1 cellular context compared by ENCODE assay signal in the genomic region with DNA sequence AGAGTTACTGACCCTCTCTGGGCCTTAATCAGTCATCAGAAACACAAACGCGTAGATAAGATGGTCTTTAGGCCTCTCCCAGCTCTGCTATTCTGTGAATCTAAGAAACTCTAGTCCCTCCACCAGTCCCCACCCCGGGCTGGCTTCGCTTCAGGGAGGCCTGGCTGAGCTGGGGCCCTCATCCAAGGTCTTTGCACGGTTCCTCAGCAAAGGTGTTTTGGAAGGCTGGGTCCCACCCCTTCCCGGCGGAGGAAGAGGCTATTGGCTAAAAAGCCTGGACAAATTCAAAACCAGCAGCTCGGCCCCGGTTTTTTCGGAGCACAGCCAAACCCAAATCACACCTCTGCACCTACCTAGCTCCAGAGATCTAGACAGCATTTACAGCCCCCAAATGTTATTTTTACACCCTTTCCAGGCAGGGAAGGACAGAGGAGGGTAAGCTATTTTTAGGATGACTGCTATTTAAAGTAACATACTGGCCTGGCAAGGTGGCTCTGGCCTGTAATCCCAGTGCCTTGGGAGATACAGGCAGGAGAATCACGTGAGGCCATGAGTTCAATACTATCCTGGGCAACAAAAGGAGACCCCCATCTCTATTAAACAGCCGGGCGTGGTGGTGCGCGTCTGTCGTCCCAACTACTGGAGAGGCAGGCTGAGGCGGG.
TF ChIP-seq lines count a peak whose summit lies in the region.

No MANE protein-coding gene starts in this region.

TF ChIP-seq in SK-N-SH, 30 proteins besides CTCF, POLR2A, EP300 and RAD21 (continued from another document):
- TF ChIP-seq GATA2 (CRISPR knock-in tag; IDR thresholded peaks at IDR 0.05) (no peak), ELF1 (IDR thresholded peaks at IDR 0.05) (no peak), NFIC (IDR thresholded peaks at IDR 0.05; ENCODE audit: borderline replicate concordance) (no peak), RXRA (IDR thresholded peaks at IDR 0.05; ENCODE audit: borderline replicate concordance, low read depth) (no peak)
- TF ChIP-seq, protein P1, sequence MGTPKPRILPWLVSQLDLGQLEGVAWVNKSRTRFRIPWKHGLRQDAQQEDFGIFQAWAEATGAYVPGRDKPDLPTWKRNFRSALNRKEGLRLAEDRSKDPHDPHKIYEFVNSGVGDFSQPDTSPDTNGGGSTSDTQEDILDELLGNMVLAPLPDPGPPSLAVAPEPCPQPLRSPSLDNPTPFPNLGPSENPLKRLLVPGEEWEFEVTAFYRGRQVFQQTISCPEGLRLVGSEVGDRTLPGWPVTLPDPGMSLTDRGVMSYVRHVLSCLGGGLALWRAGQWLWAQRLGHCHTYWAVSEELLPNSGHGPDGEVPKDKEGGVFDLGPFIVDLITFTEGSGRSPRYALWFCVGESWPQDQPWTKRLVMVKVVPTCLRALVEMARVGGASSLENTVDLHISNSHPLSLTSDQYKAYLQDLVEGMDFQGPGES (IDR thresholded peaks at IDR 0.05; ENCODE audit: low read depth, low read length) = no peak
